1 cellular context compared by ENCODE assay signal in genomic region chr6:5645275-5645674, GRCh38.
TF ChIP-seq lines count a peak whose summit lies in the region.

No MANE protein-coding gene starts in this region.

TF ChIP-seq in SK-N-SH treated with all-trans-retinoic acid at 6 μM for 48 hours, 23 proteins besides CTCF, POLR2A, EP300 and RAD21 (continued from another document):
- no peak for TF ChIP-seq TSHZ2 (CRISPR knock-in tag; IDR thresholded peaks at IDR 0.05)
